Comparison of ENCODE assay signal across 12 cellular contexts in genomic region chr22:46626356-46626755, GRCh38.
"Had no signal": no experiment of that assay in that cellular context is flagged by ENCODE, and none has a peak within 500 bp of the region (broad histone marks: within the 10 kb centered on the region; RNA-seq: fewer than 3 reads in every experiment).

No MANE protein-coding gene starts in this region.

- H3K27ac ChIP-seq: brain microvascular endothelial cell, gastrocnemius medialis, left ventricle myocardium inferior, upper lobe of left lung had no signal

- H3K4me3 ChIP-seq: gastrocnemius medialis, left ventricle myocardium inferior, upper lobe of left lung had no signal

- H3K36me3 ChIP-seq: brain microvascular endothelial cell, gastrocnemius medialis had no signal

- H3K9me3 ChIP-seq: gastrocnemius medialis, left ventricle myocardium inferior, upper lobe of left lung had no signal

- H3K4me1 ChIP-seq: gastrocnemius medialis had no signal

- DNase-seq: activated naive CD4-positive, alpha-beta T cell; activated naive CD8-positive, alpha-beta T cell treated with anti-CD3 and anti-CD28 coated beads, Interleukin-2, amount 10 ng/mL, durations not matched to agents 7 days and 5 days; brain microvascular endothelial cell; gastrocnemius medialis; left ventricle myocardium inferior; naive thymus-derived CD8-positive, alpha-beta T cell; nucleus accumbens; retina; stimulated activated CD4-positive, alpha-beta T cell treated with anti-CD3 and anti-CD28 coated beads, Interleukin-15, amount 100 ng/mL, for 24 hours; stimulated activated CD4-positive, alpha-beta T cell treated with anti-CD3 and anti-CD28 coated beads, Interleukin-4, amount 100 ng/mL, for 1 hour; stimulated activated naive CD4-positive, alpha-beta T cell had no signal

- H3K27me3 ChIP-seq: brain microvascular endothelial cell, gastrocnemius medialis, upper lobe of left lung had no signal
